In the genomic region with DNA sequence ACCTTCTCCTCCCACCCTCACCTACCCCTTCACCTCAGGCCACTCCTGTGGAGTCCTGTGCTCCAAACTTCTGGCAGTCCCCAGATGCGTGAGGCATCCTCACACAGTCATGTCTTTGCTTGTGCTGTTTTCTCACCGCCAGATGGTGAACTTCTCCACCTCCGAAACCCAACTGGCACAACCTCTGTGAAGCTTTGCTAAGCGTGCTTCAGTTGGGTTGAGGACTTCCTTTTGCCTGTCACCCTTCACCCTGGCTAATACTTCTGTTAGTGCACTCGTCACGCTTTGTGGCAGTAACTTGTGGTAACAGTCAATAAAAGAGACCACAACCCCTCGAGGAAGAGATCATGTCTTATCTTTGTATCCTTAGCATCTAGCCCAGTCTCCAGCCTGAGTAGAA, we compare ENCODE assay signal across 9 cellular contexts. TPM values are rescaled to one million over a fixed set of nuclear protein-coding genes. Genes with fewer than 3 reads are reported as not detected.
DNase-seq lines count a peak whose midpoint lies in the region; ATAC-seq and TF ChIP-seq lines count a peak whose summit lies in the region.
"Had no signal": no experiment of that assay in that cellular context is flagged by ENCODE, and none has a peak within 500 bp of the region (broad histone marks: within the 10 kb centered on the region; RNA-seq: fewer than 3 reads in every experiment).

No MANE protein-coding gene starts in this region.

- no peaks in the 10 kb centered on the region for H3K27me3 ChIP-seq in heart left ventricle

- no peak overlapping the region for H3K27ac ChIP-seq in heart left ventricle

- no peak for TF ChIP-seq CTCF in heart left ventricle (IDR thresholded peaks at IDR 0.05)

- intact Hi-C loops in heart left ventricle (cut with DNase I) = no loop called here

- DNase-seq in T-helper 1 cell = peak in 3 of 5 donors; percentile 10 to 72 (median 27)
- DNase-seq in effector CD8-positive, alpha-beta T cell (lab: John Stamatoyannopoulos, UW) = peak; percentile 17
- DNase-seq in DMS114 treated with DMSO at 0.1 percent for 48 hours (lab: John Stamatoyannopoulos, UW; ENCODE audit: unreplicated experiment) = no peak
- DNase-seq in heart left ventricle = no peak
- no peak for DNase-seq in DMS79 (lab: John Stamatoyannopoulos, UW)
- no peak for DNase-seq in AG08396 (ENCODE audit: low spot score)

- TF ChIP-seq POLR2A in heart left ventricle (IDR thresholded peaks at IDR 0.05) = no peak

- no peak overlapping the region for H3K4me3 ChIP-seq in heart left ventricle

- peaks cover 0 to 17% (median 0%) of the 10 kb centered on the region in 9 donors for H3K36me3 ChIP-seq in heart left ventricle

- ATAC-seq in GM18498 (IDR thresholded peaks at IDR 0.05; ENCODE audit: unreplicated experiment) = peak; percentile 70
- ATAC-seq in HG02973 (IDR thresholded peaks at IDR 0.05; ENCODE audit: unreplicated experiment) = peak; percentile 58
- no peak for ATAC-seq in heart left ventricle

- no peaks in the 10 kb centered on the region for H3K9me3 ChIP-seq in heart left ventricle

- 82 to 97% (median 92%) methylated on average over 7 of the region's 7 CpGs for WGBS in heart left ventricle, 4 donors

- H3K4me1 ChIP-seq in heart left ventricle = peaks cover 0 to 3% (median 0%) of the 10 kb centered on the region in 12 donors

RNA-seq across cellular contexts. Expression of a gene that starts 42.0 kb away (rescaled TPM):
- under 1 TPM in 7 of 9 donors, not detected in 2; 0.07 to 0.27 (median 0.18) TPM for total RNA-seq in heart left ventricle
- under 1 TPM; 0.23 to 0.26 TPM for polyA plus RNA-seq in heart left ventricle

RNA-seq across cellular contexts. Expression of a gene that starts 56.5 kb away (rescaled TPM):
- total RNA-seq in heart left ventricle = not detected
- polyA plus RNA-seq in heart left ventricle = not detected
- total RNA-seq: skeletal muscle tissue had no signal

Comparison
In these comparisons a context has a peak if more than half of its experiments do, and no peak if none do; other contexts are left out.
1. ATAC-seq: peak in GM18498 (single experiment) and HG02973 (single experiment); none in heart left ventricle (0 of 4).
2. DNase-seq: peak in T-helper 1 cell (3 of 5) and effector CD8-positive, alpha-beta T cell (single experiment); none in DMS114 treated with DMSO at 0.1 percent for 48 hours (single experiment), heart left ventricle (0 of 5), DMS79 (single experiment) and AG08396 (single experiment).